1 cellular context compared by ENCODE assay signal in the genomic region with DNA sequence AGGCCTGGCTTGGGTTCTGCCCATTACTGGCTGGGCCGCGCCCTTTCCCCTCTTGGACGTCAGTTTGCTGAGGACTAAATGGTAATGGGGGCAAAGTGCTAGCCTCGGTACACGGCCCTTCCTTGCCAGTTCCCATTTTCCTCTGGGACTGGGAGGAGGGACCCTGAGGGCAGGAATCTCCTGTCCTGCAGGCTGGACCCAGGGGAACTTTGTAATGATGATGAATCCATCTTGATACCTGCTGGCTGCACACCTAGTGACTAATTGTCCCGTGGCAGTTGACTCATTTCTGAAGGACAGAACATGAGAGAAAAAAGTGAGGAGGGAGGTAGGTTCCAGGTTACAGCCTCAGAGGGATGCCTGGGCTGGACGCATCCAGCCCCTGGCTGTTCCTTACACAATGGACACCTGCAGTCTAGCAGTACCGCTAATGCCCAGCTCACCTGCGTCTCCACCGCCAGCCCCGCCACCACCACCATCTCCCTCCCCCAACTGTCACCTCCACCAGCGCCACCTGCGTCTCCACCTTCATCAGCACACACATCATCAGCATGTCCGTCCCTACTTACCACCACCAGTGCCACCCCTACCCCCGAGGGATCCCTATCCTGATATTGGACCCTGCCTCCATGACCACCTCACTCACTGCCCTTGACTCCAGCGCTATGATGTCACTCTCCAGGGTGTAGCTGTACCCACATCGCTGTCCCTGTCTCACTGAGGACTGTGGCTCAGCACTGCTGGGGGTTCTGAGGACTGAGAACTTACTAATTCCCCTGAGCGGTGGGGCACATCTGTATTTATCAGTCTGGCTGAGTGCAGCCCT.
TF ChIP-seq lines count a peak whose summit lies in the region.

No MANE protein-coding gene starts in this region.

TF ChIP-seq in HepG2, 621 proteins besides CTCF, POLR2A, EP300 and RAD21:
- TF ChIP-seq REPIN1 (CRISPR knock-in tag; IDR thresholded peaks at IDR 0.05; ENCODE audit: borderline replicate concordance, low read depth): no peak
- 0 out of 2 replicates have a peak, but pooled peaks have one; percentile 14 for TF ChIP-seq FOSL2 (CRISPR knock-in tag; IDR thresholded peaks at IDR 0.05)
- TF ChIP-seq, protein P1, sequence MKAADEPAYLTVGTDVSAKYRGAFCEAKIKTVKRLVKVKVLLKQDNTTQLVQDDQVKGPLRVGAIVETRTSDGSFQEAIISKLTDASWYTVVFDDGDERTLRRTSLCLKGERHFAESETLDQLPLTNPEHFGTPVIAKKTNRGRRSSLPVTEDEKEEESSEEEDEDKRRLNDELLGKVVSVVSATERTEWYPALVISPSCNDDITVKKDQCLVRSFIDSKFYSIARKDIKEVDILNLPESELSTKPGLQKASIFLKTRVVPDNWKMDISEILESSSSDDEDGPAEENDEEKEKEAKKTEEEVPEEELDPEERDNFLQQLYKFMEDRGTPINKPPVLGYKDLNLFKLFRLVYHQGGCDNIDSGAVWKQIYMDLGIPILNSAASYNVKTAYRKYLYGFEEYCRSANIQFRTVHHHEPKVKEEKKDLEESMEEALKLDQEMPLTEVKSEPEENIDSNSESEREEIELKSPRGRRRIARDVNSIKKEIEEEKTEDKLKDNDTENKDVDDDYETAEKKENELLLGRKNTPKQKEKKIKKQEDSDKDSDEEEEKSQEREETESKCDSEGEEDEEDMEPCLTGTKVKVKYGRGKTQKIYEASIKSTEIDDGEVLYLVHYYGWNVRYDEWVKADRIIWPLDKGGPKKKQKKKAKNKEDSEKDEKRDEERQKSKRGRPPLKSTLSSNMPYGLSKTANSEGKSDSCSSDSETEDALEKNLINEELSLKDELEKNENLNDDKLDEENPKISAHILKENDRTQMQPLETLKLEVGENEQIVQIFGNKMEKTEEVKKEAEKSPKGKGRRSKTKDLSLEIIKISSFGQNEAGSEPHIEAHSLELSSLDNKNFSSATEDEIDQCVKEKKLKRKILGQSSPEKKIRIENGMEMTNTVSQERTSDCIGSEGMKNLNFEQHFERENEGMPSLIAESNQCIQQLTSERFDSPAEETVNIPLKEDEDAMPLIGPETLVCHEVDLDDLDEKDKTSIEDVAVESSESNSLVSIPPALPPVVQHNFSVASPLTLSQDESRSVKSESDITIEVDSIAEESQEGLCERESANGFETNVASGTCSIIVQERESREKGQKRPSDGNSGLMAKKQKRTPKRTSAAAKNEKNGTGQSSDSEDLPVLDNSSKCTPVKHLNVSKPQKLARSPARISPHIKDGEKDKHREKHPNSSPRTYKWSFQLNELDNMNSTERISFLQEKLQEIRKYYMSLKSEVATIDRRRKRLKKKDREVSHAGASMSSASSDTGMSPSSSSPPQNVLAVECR (CRISPR knock-in tag; IDR thresholded peaks at IDR 0.05; ENCODE audit: borderline replicate concordance): no peak
- TF ChIP-seq, protein P2, sequence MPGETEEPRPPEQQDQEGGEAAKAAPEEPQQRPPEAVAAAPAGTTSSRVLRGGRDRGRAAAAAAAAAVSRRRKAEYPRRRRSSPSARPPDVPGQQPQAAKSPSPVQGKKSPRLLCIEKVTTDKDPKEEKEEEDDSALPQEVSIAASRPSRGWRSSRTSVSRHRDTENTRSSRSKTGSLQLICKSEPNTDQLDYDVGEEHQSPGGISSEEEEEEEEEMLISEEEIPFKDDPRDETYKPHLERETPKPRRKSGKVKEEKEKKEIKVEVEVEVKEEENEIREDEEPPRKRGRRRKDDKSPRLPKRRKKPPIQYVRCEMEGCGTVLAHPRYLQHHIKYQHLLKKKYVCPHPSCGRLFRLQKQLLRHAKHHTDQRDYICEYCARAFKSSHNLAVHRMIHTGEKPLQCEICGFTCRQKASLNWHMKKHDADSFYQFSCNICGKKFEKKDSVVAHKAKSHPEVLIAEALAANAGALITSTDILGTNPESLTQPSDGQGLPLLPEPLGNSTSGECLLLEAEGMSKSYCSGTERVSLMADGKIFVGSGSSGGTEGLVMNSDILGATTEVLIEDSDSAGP (CRISPR knock-in tag; IDR thresholded peaks at IDR 0.05; ENCODE audit: borderline replicate concordance): no peak
TF ChIP-seq in HepG2: peak in this region for 1.
